2 cellular contexts compared by ENCODE assay signal in the genomic region with DNA sequence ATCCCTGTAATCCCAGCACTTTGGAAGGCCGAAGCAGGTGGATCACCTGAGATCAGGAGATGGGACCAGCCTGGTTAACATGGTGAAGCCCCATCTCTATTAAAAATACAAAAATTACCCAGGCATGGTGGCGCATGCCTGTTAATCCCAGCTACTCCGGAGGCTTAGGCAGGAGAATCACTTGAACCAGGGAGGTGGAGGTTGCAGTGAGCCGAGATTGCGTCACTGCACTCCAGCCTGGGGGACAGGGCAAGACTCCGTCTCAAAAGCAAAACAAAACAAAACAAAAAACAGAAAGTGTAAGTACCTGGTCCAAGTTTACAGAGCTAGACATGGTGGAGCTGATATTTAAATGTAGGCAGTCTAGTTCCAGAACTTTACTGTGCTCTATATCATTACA.
A peak's percentile ranks its signal among the peaks of the same experiment; 100 is the strongest.
TF ChIP-seq lines count a peak whose summit lies in the region.

No MANE protein-coding gene starts in this region.

TF ChIP-seq in HEK293, 187 proteins besides CTCF, POLR2A, EP300 and RAD21:
- TF ChIP-seq ZEB2 (tag by site-specific recombination; IDR thresholded peaks at IDR 0.05): peak; percentile 32; the same call in 1 of the 2 replicates
- TF ChIP-seq PRDM1 (tag by site-specific recombination; IDR thresholded peaks at IDR 0.05): peak; percentile 5; the same call in 1 of the 2 replicates
- TF ChIP-seq ZNF394 (tag by site-specific recombination; IDR thresholded peaks at IDR 0.05; ENCODE audit: borderline replicate concordance): peak; percentile 46; the same call in 1 of the 2 replicates
- TF ChIP-seq ZNF600 (tag by site-specific recombination; IDR thresholded peaks at IDR 0.05): peak; percentile 48; the same call in 1 of the 2 replicates

TF ChIP-seq in H1, 55 proteins besides CTCF, POLR2A, EP300 and RAD21:
- TF ChIP-seq CEBPB (IDR thresholded peaks at IDR 0.05; ENCODE audit: low read depth, low read length): peak; percentile 55; the same call in 1 of the 2 replicates
